Comparison of ENCODE assay signal across 9 cellular contexts in the genomic region with DNA sequence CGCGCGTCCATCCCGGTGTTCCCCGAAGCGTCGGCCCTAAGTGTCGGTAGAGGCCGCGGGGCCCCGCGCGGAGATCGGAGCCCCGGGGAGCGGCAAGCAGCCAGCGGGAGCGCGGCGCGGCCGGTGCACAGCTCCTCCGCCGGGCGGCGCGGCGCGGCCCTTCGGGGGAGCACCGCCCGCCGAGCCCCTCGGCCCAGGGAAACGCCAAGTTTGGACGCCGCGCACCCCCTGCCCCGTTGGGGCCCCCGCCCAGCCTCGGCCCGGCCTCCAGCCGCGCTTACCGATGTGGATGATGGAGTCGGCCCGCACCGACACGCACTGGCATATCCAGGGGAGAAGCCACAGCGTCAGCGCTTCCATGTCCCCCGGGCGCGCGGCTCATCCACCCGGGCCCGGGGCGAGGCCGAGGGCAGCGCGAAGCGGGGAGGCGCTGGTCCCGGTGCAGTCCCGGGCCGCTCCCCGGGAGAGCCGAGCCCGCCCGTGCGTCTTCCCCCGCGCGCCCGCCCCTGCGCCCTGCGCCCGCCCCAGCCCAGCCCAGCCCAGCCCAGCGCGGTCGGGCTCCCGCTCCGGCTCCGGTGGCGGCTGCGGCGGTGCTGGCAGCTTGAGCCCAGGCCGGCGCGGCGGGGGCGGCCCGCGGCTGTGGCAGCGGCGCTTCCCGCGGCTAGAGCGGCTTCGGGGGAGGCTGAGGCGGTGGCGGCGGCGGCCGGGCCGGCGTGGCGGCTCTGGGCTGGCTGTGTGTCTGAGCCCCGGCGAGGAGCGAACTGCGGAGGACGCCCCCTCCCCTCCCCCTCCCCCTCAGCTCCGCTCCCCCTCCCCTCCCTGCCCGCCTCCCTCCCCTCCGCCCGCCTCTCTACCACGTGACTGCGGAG. TPM values are rescaled to one million over a fixed set of nuclear protein-coding genes. Genes with fewer than 3 reads are reported as not detected.
DNase-seq lines count a peak whose midpoint lies in the region; ATAC-seq and TF ChIP-seq lines count a peak whose summit lies in the region.
"Had no signal": no experiment of that assay in that cellular context is flagged by ENCODE, and none has a peak within 500 bp of the region (broad histone marks: within the 10 kb centered on the region; RNA-seq: fewer than 3 reads in every experiment).

Gene GRID1, minus strand, starts transcription at position 763 of the 869 bp plus-strand sequence.

- H3K4me3 ChIP-seq in CD8-positive, alpha-beta T cell (ENCODE audit: low read depth, low read length), result no peak within 1 kb of the TSS
- H3K4me3 ChIP-seq in endodermal cell (ENCODE audit: low read length), result no peak within 1 kb of the TSS

- peaks cover 9% of the 10 kb centered on the region for H3K27me3 ChIP-seq in CD8-positive, alpha-beta T cell (ENCODE audit: insufficient read depth, low read length)
- peaks cover 96% of the 10 kb centered on the region for H3K27me3 ChIP-seq in endodermal cell (ENCODE audit: control insufficient read depth, insufficient read depth, low read length, poor library complexity, severe bottlenecking)

- H3K4me1 Mint-ChIP-seq in CD8-positive, alpha-beta T cell (ENCODE audit: low read depth), result peaks cover 16% of the 10 kb centered on the region
- H3K4me1 Mint-ChIP-seq in endodermal cell (peaks cover 12% of the 10 kb centered on the region), type B pancreatic cell (ENCODE audit: unreplicated experiment) (peaks cover 15% of the 10 kb centered on the region)

- CTCF ChIA-PET in CD8-positive, alpha-beta T cell (lab: Charles Lee), result interaction anchor here (1.1 kb wide), 1 partner anchor 1826 kb away, joined by 3 read pairs; no protein-coding TSS in a partner anchor

- no peak for TF ChIP-seq CTCF in CD8-positive, alpha-beta T cell (IDR thresholded peaks at IDR 0.05)
- no peak for TF ChIP-seq CTCF in endodermal cell (conservative IDR thresholded peaks at IDR 0.05)
- peak; percentile 30 for TF ChIP-seq CTCF in type B pancreatic cell (conservative IDR thresholded peaks at IDR 0.05)

- DNase-seq in CD8-positive, alpha-beta T cell, result no peak
- peak; percentile 20 for DNase-seq in SK-MEL-5 (ENCODE audit: low read depth, low spot score)
- DNase-seq in endodermal cell, result peak; percentile 87
- peak; percentile 81 for DNase-seq in midbrain (lab: John Stamatoyannopoulos, UW)
- DNase-seq in type B pancreatic cell (ENCODE audit: extremely low spot score, unreplicated experiment), result no peak

- H3K27ac ChIP-seq in CD8-positive, alpha-beta T cell (ENCODE audit: low read depth, low read length), result no peak within 1 kb of the TSS
- H3K27ac ChIP-seq in endodermal cell (ENCODE audit: low read depth, low read length), result no peak within 1 kb of the TSS

- POLR2A ChIA-PET in CD8-positive, alpha-beta T cell (lab: Charles Lee), result no interaction called here

- H3K4me3 Mint-ChIP-seq in CD8-positive, alpha-beta T cell, result peak within 1 kb of the TSS; percentile 83
- H3K4me3 Mint-ChIP-seq in endodermal cell (peak within 1 kb of the TSS; percentile 55), type B pancreatic cell (peak within 1 kb of the TSS; percentile 91)

- H3K9me3 ChIP-seq in CD8-positive, alpha-beta T cell (ENCODE audit: low read length), result no peaks in the 10 kb centered on the region
- H3K9me3 ChIP-seq in endodermal cell (ENCODE audit: control insufficient read depth, low read length), result no peaks in the 10 kb centered on the region

- H3K9me3 Mint-ChIP-seq in CD8-positive, alpha-beta T cell, result no peaks in the 10 kb centered on the region
- H3K9me3 Mint-ChIP-seq in endodermal cell (no peaks in the 10 kb centered on the region), type B pancreatic cell (no peaks in the 10 kb centered on the region)

- ATAC-seq in CD8-positive, alpha-beta T cell, result peak; percentile 32
- peak; percentile 14 for ATAC-seq in GM21825 (IDR thresholded peaks at IDR 0.05; ENCODE audit: unreplicated experiment)
- ATAC-seq in HG02623 (IDR thresholded peaks at IDR 0.05; ENCODE audit: unreplicated experiment), result no peak
- no peak for ATAC-seq in HG03571 (IDR thresholded peaks at IDR 0.05; ENCODE audit: unreplicated experiment)

- H3K27ac Mint-ChIP-seq in CD8-positive, alpha-beta T cell, result no peak within 1 kb of the TSS
- H3K27ac Mint-ChIP-seq in endodermal cell, result no peak within 1 kb of the TSS
- H3K27ac Mint-ChIP-seq in type B pancreatic cell, result peak within 1 kb of the TSS; percentile 11

- 1 to 3% methylated on average over 15 to 109 of the region's 119 CpGs for WGBS in endodermal cell (ENCODE audit: insufficient coverage in 1 of 2, insufficient read length in 1 of 2), 2 experiments

- in situ Hi-C loops in SK-MEL-5 (cut with HindIII; ENCODE audit: low pct_unique_long_range_greater_than_20kb, low sequenced_read_pairs), result no loop called here

- no peak within 1 kb of the TSS for H3K9ac ChIP-seq in endodermal cell (ENCODE audit: extremely low read depth, low read length, poor library complexity, severe bottlenecking)

- intact Hi-C loops in CD8-positive, alpha-beta T cell (cut with DNase I, micrococcal nuclease), result no loop called here

- H3K27me3 Mint-ChIP-seq in CD8-positive, alpha-beta T cell (ENCODE audit: low read depth), result peaks cover 61% of the 10 kb centered on the region
- H3K27me3 Mint-ChIP-seq in endodermal cell (ENCODE audit: insufficient read depth), result peaks cover 91% of the 10 kb centered on the region
- H3K27me3 Mint-ChIP-seq in type B pancreatic cell, result peaks cover 82% of the 10 kb centered on the region

- no peaks in the 10 kb centered on the region for H3K36me3 Mint-ChIP-seq in CD8-positive, alpha-beta T cell
- H3K36me3 Mint-ChIP-seq in endodermal cell (ENCODE audit: low read depth), result no peaks in the 10 kb centered on the region
- H3K36me3 Mint-ChIP-seq in type B pancreatic cell, result no peaks in the 10 kb centered on the region

- peaks cover 8% of the 10 kb centered on the region for H3K4me1 ChIP-seq in CD8-positive, alpha-beta T cell (ENCODE audit: insufficient read depth, low read length)
- no peaks in the 10 kb centered on the region for H3K4me1 ChIP-seq in endodermal cell (ENCODE audit: control insufficient read depth, insufficient read depth, low read length)

- no peaks in the 10 kb centered on the region for H3K36me3 ChIP-seq in CD8-positive, alpha-beta T cell (ENCODE audit: insufficient read depth, low read length)
- no peaks in the 10 kb centered on the region for H3K36me3 ChIP-seq in endodermal cell (ENCODE audit: control insufficient read depth, insufficient read depth, low read length)

RNA-seq across cellular contexts. Expression of gene GRID1, which starts in this region (rescaled TPM):
- total RNA-seq in CD8-positive, alpha-beta T cell, result not detected
- total RNA-seq in SK-MEL-5 (2014; rRNA removed; shearing (Covaris generic)), result 0.53 and 0.64 TPM in 2 replicates
- polyA plus RNA-seq in SK-MEL-5 (2015; cell fraction: cytosol; rRNA removed), result 1.5 and 2.6 TPM in 2 replicates
- polyA plus RNA-seq in SK-MEL-5 (2015; cell fraction: nucleus; rRNA removed), result 1.2 and 1.6 TPM in 2 replicates
- total RNA-seq in endodermal cell (under 1 TPM; 0.13 to 0.53 TPM), type B pancreatic cell (ENCODE audit: low replicate concordance) (2.4 and 9.2 TPM in 2 replicates)
- 1.1 TPM for polyA plus RNA-seq in endodermal cell (2013, experiment 1 of 2)
- polyA plus RNA-seq in endodermal cell (2013, experiment 2 of 2), result 0.87 TPM
- total RNA-seq: myocyte had no signal

Comparison
In these comparisons a context has a peak if more than half of its experiments do, and no peak if none do; other contexts are left out.
1. Peak in ATAC-seq in CD8-positive, alpha-beta T cell; RNA of the gene not detected or under 1 TPM.
2. DNase-seq: peak in SK-MEL-5 (single experiment), endodermal cell (single experiment) and midbrain (single experiment); none in CD8-positive, alpha-beta T cell (0 of 7) and type B pancreatic cell (single experiment).
3. Peak in every context shown above with its lines, with median percentiles within 50 percentile points of each other: H3K4me3 Mint-ChIP-seq.